25 cellular contexts compared by ENCODE assay signal in the genomic region with DNA sequence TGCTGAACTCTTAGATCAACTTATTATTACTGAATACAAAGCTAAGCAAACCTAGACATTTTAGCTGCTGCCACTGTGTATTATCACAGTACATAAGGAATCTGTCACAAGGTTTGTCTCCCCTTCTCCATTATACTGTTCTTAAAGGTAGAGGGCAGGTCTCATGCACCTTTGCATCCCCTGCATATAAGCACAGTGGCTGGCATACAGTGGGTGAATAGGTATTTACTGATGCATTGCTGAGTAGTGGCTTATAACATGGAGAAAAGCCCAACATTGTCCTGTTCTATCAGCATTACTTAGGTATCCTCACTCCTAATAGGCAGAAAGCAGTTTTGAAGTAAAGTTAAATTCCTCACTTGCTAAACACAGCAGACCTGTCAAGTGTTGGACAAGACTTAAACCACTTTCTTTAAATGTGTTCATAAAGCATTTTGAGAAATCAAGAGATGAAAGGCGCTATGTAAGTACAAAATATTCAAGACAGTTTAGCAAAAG.
"Had no signal": no experiment of that assay in that cellular context is flagged by ENCODE, and none has a peak within 500 bp of the region (broad histone marks: within the 10 kb centered on the region; RNA-seq: fewer than 3 reads in every experiment).

No MANE protein-coding gene starts in this region.

- DNase-seq: activated CD4-positive, alpha-beta memory T cell treated with anti-CD3 and anti-CD28 coated beads for 36 hours; activated CD4-positive, alpha-beta T cell treated with anti-CD3 and anti-CD28 coated beads, Interleukin-2, amount 10 ng/mL, durations not matched to agents 7 days and 5 days; activated CD4-positive, CD25-positive, alpha-beta regulatory T cell; activated CD8-positive, alpha-beta memory T cell treated with anti-CD3 and anti-CD28 coated beads, Interleukin-2, amount 50 U/mL, for 4 hours; activated gamma-delta T cell; activated naive CD4-positive, alpha-beta T cell treated with anti-CD3 and anti-CD28 coated beads, Interleukin-2, amount 10 ng/mL, durations not matched to agents 7 days and 5 days; amygdala; brain microvascular endothelial cell; MV-4-11; NCI-H1092 treated with DMSO at 0.1 percent for 48 hours; NCI-H1417 treated with DMSO at 0.1 percent for 48 hours; NCI-H1694; NCI-H2029 treated with DMSO at 0.1 percent for 48 hours; NCI-H345; NCI-H510A; NCI-H526 treated with DMSO at 0.1 percent for 48 hours; NCI-H82; Right ventricle myocardium superior; SJCRH30; SK-N-SH; T-helper 1 cell had no signal

- ATAC-seq: activated T-helper 17 cell treated with anti-CD3 and anti-CD28 coated beads, Interleukin-2, amount 50 U/mL, for 72 hours had no signal

- H3K4me3 ChIP-seq: cardiac muscle cell, SJCRH30 had no signal

- H3K27ac Mint-ChIP-seq: activated CD4-positive, alpha-beta memory T cell treated with anti-CD3 and anti-CD28 coated beads for 36 hours; activated CD4-positive, alpha-beta T cell treated with anti-CD3 and anti-CD28 coated beads, Interleukin-2, amount 10 ng/mL, durations not matched to agents 7 days and 5 days; activated naive CD4-positive, alpha-beta T cell treated with anti-CD3 and anti-CD28 coated beads, Interleukin-2, amount 10 ng/mL, durations not matched to agents 7 days and 5 days; activated T-helper 17 cell treated with anti-CD3 and anti-CD28 coated beads, Interleukin-2, amount 50 U/mL, for 72 hours had no signal

- H3K27me3 ChIP-seq: brain microvascular endothelial cell, cardiac muscle cell, SJCRH30 had no signal

- H3K4me2 ChIP-seq: KMS-11, SK-N-SH had no signal

- H3K9ac ChIP-seq: KMS-11, SK-N-SH had no signal

- H3K9me3 Mint-ChIP-seq: activated CD4-positive, alpha-beta memory T cell treated with anti-CD3 and anti-CD28 coated beads for 36 hours; activated CD4-positive, alpha-beta T cell treated with anti-CD3 and anti-CD28 coated beads, Interleukin-2, amount 10 ng/mL, durations not matched to agents 7 days and 5 days; activated naive CD4-positive, alpha-beta T cell treated with anti-CD3 and anti-CD28 coated beads, Interleukin-2, amount 10 ng/mL, durations not matched to agents 7 days and 5 days; activated T-helper 17 cell treated with anti-CD3 and anti-CD28 coated beads, Interleukin-2, amount 50 U/mL, for 72 hours had no signal

- H3K27ac ChIP-seq: brain microvascular endothelial cell, cardiac muscle cell, KMS-11, SJCRH30, VCaP had no signal

- H3K4me3 Mint-ChIP-seq: activated CD4-positive, alpha-beta memory T cell treated with anti-CD3 and anti-CD28 coated beads for 36 hours; activated CD4-positive, alpha-beta T cell treated with anti-CD3 and anti-CD28 coated beads, Interleukin-2, amount 10 ng/mL, durations not matched to agents 7 days and 5 days; activated naive CD4-positive, alpha-beta T cell treated with anti-CD3 and anti-CD28 coated beads, Interleukin-2, amount 10 ng/mL, durations not matched to agents 7 days and 5 days; activated T-helper 17 cell treated with anti-CD3 and anti-CD28 coated beads, Interleukin-2, amount 50 U/mL, for 72 hours had no signal

- H3K27me3 Mint-ChIP-seq: activated CD4-positive, alpha-beta memory T cell treated with anti-CD3 and anti-CD28 coated beads for 36 hours; activated CD4-positive, alpha-beta T cell treated with anti-CD3 and anti-CD28 coated beads, Interleukin-2, amount 10 ng/mL, durations not matched to agents 7 days and 5 days; activated T-helper 17 cell treated with anti-CD3 and anti-CD28 coated beads, Interleukin-2, amount 50 U/mL, for 72 hours had no signal

- H3K4me1 ChIP-seq: SJCRH30 had no signal

- H3K4me1 Mint-ChIP-seq: activated naive CD4-positive, alpha-beta T cell treated with anti-CD3 and anti-CD28 coated beads, Interleukin-2, amount 10 ng/mL, durations not matched to agents 7 days and 5 days had no signal

- H3K9me3 ChIP-seq: SJCRH30, SK-N-SH had no signal
